12 cellular contexts compared by ENCODE assay signal in the genomic region with DNA sequence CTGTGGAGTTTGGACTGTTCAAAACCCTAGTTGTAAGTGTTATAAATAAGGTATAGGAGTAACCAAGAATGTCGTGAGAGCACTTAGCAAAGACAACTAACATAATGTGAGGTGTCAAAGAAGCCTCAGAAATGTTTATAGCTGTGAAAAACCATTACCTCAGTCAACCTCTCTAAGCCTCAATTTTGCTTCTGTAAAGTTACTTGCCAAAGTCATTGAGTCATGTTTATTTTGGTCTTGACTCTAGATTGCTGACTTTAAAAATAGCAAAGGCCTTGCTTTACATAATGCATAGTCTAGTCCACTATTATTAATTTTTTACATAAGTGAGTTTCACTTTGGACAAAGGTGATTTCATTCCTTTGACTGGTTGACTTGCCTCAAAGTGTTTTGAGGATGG.
DNase-seq lines count a peak whose midpoint lies in the region; ATAC-seq, FAIRE-seq and TF ChIP-seq lines count a peak whose summit lies in the region.
"Had no signal": no experiment of that assay in that cellular context is flagged by ENCODE, and none has a peak within 500 bp of the region (broad histone marks: within the 10 kb centered on the region; RNA-seq: fewer than 3 reads in every experiment).

No MANE protein-coding gene starts in this region.

- no peak for DNase-seq in GM12892 (ENCODE audit: insufficient read length)
- no peak for DNase-seq in NCI-H128 (lab: John Stamatoyannopoulos, UW; ENCODE audit: unreplicated experiment)
- no peak for DNase-seq in stimulated activated naive CD4-positive, alpha-beta T cell (lab: John Stamatoyannopoulos, UW)
- DNase-seq in head of caudate nucleus, result no peak
- DNase-seq in activated CD4-positive, alpha-beta T cell treated with anti-CD3 and anti-CD28 coated beads, Interleukin-2, amount 10 ng/mL, durations not matched to agents 7 days and 5 days, result no peak
- DNase-seq: NCI-H1930, pancreas had no signal

- no peak for TF ChIP-seq POLR2A in GM12892 (IDR thresholded peaks at IDR 0.05; ENCODE audit: low read depth, low read length)

- no peaks in the 10 kb centered on the region for H3F3A ChIP-seq in OCI-LY1 (ENCODE audit: insufficient read depth, low read length)

- H3K27me3 Mint-ChIP-seq in activated CD4-positive, alpha-beta T cell treated with anti-CD3 and anti-CD28 coated beads, Interleukin-2, amount 10 ng/mL, durations not matched to agents 7 days and 5 days, result no peaks in the 10 kb centered on the region

- H3K4me1 Mint-ChIP-seq in activated CD4-positive, alpha-beta T cell treated with anti-CD3 and anti-CD28 coated beads, Interleukin-2, amount 10 ng/mL, durations not matched to agents 7 days and 5 days, result no peaks in the 10 kb centered on the region

- no peaks in the 10 kb centered on the region for H3K9me3 ChIP-seq in OCI-LY1 (ENCODE audit: low read length)
- H3K9me3 ChIP-seq: pancreas had no signal

- CTCF ChIA-PET in activated CD4-positive, alpha-beta T cell treated with anti-CD3 and anti-CD28 coated beads, Interleukin-2, amount 10 ng/mL, durations not matched to agents 7 days and 5 days (lab: Charles Lee), result no interaction called here

- H3K4me3 Mint-ChIP-seq in activated CD4-positive, alpha-beta T cell treated with anti-CD3 and anti-CD28 coated beads, Interleukin-2, amount 10 ng/mL, durations not matched to agents 7 days and 5 days, result no peak overlapping the region
- H3K4me3 Mint-ChIP-seq: activated naive CD8-positive, alpha-beta T cell had no signal

- no peaks in the 10 kb centered on the region for H4K20me1 ChIP-seq in OCI-LY1 (ENCODE audit: insufficient read depth, low read length)

- no peaks in the 10 kb centered on the region for H3K36me3 ChIP-seq in OCI-LY1 (ENCODE audit: insufficient read depth, low read length)
- H3K36me3 ChIP-seq: pancreas had no signal

- no peak overlapping the region for H3K27ac Mint-ChIP-seq in activated CD4-positive, alpha-beta T cell treated with anti-CD3 and anti-CD28 coated beads, Interleukin-2, amount 10 ng/mL, durations not matched to agents 7 days and 5 days
- H3K27ac Mint-ChIP-seq: activated naive CD8-positive, alpha-beta T cell had no signal

- H3K9ac ChIP-seq in OCI-LY1 (ENCODE audit: low read length), result no peak overlapping the region

- ATAC-seq in GM19455 (IDR thresholded peaks at IDR 0.05; ENCODE audit: unreplicated experiment) (peak; percentile 63), HG02970 (IDR thresholded peaks at IDR 0.05; ENCODE audit: low FRiP score, unreplicated experiment) (peak; percentile 84)

- peak; percentile 14 for FAIRE-seq in GM12892 (lab: Jason Lieb, UNC)
- FAIRE-seq: G401.6, pancreas had no signal

- H2AFZ ChIP-seq in OCI-LY1 (ENCODE audit: low read length), result peak overlapping the region; percentile 88

- TF ChIP-seq CTCF in OCI-LY1 (IDR thresholded peaks at IDR 0.05; ENCODE audit: low read length), result no peak

- intact Hi-C loops in head of caudate nucleus (cut with DNase I), result no loop called here

- H3K27me3 ChIP-seq in OCI-LY1 (ENCODE audit: insufficient read depth, low read length), result no peaks in the 10 kb centered on the region
- H3K27me3 ChIP-seq: pancreas had no signal

- H3K79me2 ChIP-seq in OCI-LY1 (ENCODE audit: insufficient read depth, low read length), result no peaks in the 10 kb centered on the region

- H3K4me1 ChIP-seq in OCI-LY1 (ENCODE audit: insufficient read depth, low read length, severe bottlenecking), result peaks cover 58% of the 10 kb centered on the region
- H3K4me1 ChIP-seq: pancreas had no signal

- no peaks in the 10 kb centered on the region for H3K36me3 Mint-ChIP-seq in activated CD4-positive, alpha-beta T cell treated with anti-CD3 and anti-CD28 coated beads, Interleukin-2, amount 10 ng/mL, durations not matched to agents 7 days and 5 days (ENCODE audit: low read depth)
- H3K36me3 Mint-ChIP-seq: activated naive CD8-positive, alpha-beta T cell had no signal

- H3K9me2 ChIP-seq in OCI-LY1 (ENCODE audit: low read depth, low read length), result no peaks in the 10 kb centered on the region

- POLR2A ChIA-PET in activated CD4-positive, alpha-beta T cell treated with anti-CD3 and anti-CD28 coated beads, Interleukin-2, amount 10 ng/mL, durations not matched to agents 7 days and 5 days (lab: Charles Lee), result no interaction called here

- H3K4me2 ChIP-seq in OCI-LY1 (ENCODE audit: low read length), result no peak overlapping the region

- peak overlapping the region; percentile 35 for H3K27ac ChIP-seq in OCI-LY1 (ENCODE audit: low read depth, low read length, poor library complexity, severe bottlenecking)
- H3K27ac ChIP-seq: pancreas had no signal

- H3K4me3 ChIP-seq in OCI-LY1 (ENCODE audit: low read depth, low read length, poor library complexity, severe bottlenecking), result no peak overlapping the region
- H3K4me3 ChIP-seq: pancreas had no signal

- peaks cover 2% of the 10 kb centered on the region for H3K9me3 Mint-ChIP-seq in activated CD4-positive, alpha-beta T cell treated with anti-CD3 and anti-CD28 coated beads, Interleukin-2, amount 10 ng/mL, durations not matched to agents 7 days and 5 days
